8 cellular contexts compared by ENCODE assay signal in genomic region chr6:136550045-136550329, GRCh38. TPM values are rescaled to one million over a fixed set of nuclear protein-coding genes. Genes with fewer than 3 reads are reported as not detected.
A peak's percentile ranks its signal among the peaks of the same experiment; 100 is the strongest.
DNase-seq lines count a peak whose midpoint lies in the region; ATAC-seq and TF ChIP-seq lines count a peak whose summit lies in the region.

No MANE protein-coding gene starts in this region.

- no peaks in the 10 kb centered on the region for H3K36me3 Mint-ChIP-seq in HFFc6 (ENCODE audit: low read depth)

- no peak overlapping the region for H3K4me3 Mint-ChIP-seq in HFFc6

- TF ChIP-seq CTCF in 22Rv1 (IDR thresholded peaks at IDR 0.05), result no peak
- TF ChIP-seq CTCF in fibroblast of villous mesenchyme (IDR thresholded peaks at IDR 0.05; ENCODE audit: insufficient read depth, low read depth, low read length), result no peak
- TF ChIP-seq CTCF in osteoblast (IDR thresholded peaks at IDR 0.05; ENCODE audit: extremely low read depth, low read depth, low read length), result no peak
- no peak for TF ChIP-seq CTCF in HFFc6 (IDR thresholded peaks at IDR 0.05)

- no peaks in the 10 kb centered on the region for H3K79me2 ChIP-seq in osteoblast (ENCODE audit: insufficient read depth, low read length)

- H3K4me2 ChIP-seq in osteoblast (ENCODE audit: insufficient read depth, low read length), result peak overlapping the region; percentile 83

- H3K27ac ChIP-seq in 22Rv1 (peak overlapping the region; percentile 86), osteoblast (ENCODE audit: low read depth, low read length) (no peak overlapping the region)

- no peaks in the 10 kb centered on the region for H3K36me3 ChIP-seq in osteoblast (ENCODE audit: insufficient read depth, low read length)

- no peak overlapping the region for H3K27ac Mint-ChIP-seq in HFFc6

- ATAC-seq in GM18498 (IDR thresholded peaks at IDR 0.05; ENCODE audit: unreplicated experiment) (peak; percentile 63), HG02870 (IDR thresholded peaks at IDR 0.05; ENCODE audit: unreplicated experiment) (peak; percentile 47), SK-N-SH treated with all-trans-retinoic acid at 6 μM for 48 hours (peak; percentile 79)

- H2AFZ ChIP-seq in osteoblast (ENCODE audit: low read length), result peak overlapping the region; percentile 61

- no peaks in the 10 kb centered on the region for H3K9me3 Mint-ChIP-seq in HFFc6

- peaks cover 59% of the 10 kb centered on the region for H3K27me3 ChIP-seq in osteoblast (ENCODE audit: insufficient read depth, low read length)

- DNase-seq in fibroblast of villous mesenchyme (ENCODE audit: low read depth), result no peak
- peak; percentile 90 for DNase-seq in osteoblast (ENCODE audit: insufficient read length, low spot score, missing footprints)
- no peak for DNase-seq in dedifferentiated amniotic fluid mesenchymal stem cell (ENCODE audit: extremely low spot score)
- DNase-seq in HFFc6, result no peak

- H3K4me3 ChIP-seq in fibroblast of villous mesenchyme (ENCODE audit: low read depth, low read length) (peak overlapping the region; percentile 63), osteoblast (ENCODE audit: insufficient read depth, low read length) (peak overlapping the region; percentile 77)

- peaks cover 10% of the 10 kb centered on the region for H3K4me1 ChIP-seq in osteoblast (ENCODE audit: insufficient read depth, low read length)

- no peaks in the 10 kb centered on the region for H3K9me3 ChIP-seq in osteoblast (ENCODE audit: low read depth, low read length)

- peaks cover 16% of the 10 kb centered on the region for H3K27me3 Mint-ChIP-seq in HFFc6 (ENCODE audit: insufficient read depth)

- no peaks in the 10 kb centered on the region for H4K20me1 ChIP-seq in osteoblast (ENCODE audit: insufficient read depth, low read length)

- no peaks in the 10 kb centered on the region; the same call in 1 of the 2 replicates for H3K4me1 Mint-ChIP-seq in HFFc6 (ENCODE audit: low read depth)

TF ChIP-seq in SK-N-SH treated with all-trans-retinoic acid at 6 μM for 48 hours, 23 proteins besides CTCF, POLR2A, EP300 and RAD21:
- TF ChIP-seq CSDC2 (CRISPR knock-in tag; IDR thresholded peaks at IDR 0.05) (no peak), ZFP30 (CRISPR knock-in tag; IDR thresholded peaks at IDR 0.05) (no peak), TOX (CRISPR knock-in tag; IDR thresholded peaks at IDR 0.05; ENCODE audit: borderline replicate concordance) (no peak), TSHZ2 (CRISPR knock-in tag; IDR thresholded peaks at IDR 0.05) (no peak), ZC3H10 (CRISPR knock-in tag; IDR thresholded peaks at IDR 0.05) (no peak), ZFP3 (CRISPR knock-in tag; IDR thresholded peaks at IDR 0.05) (no peak), TCF4 (CRISPR knock-in tag; IDR thresholded peaks at IDR 0.05; ENCODE audit: borderline replicate concordance) (no peak), RARB (CRISPR knock-in tag; IDR thresholded peaks at IDR 0.05) (no peak), ISL1 (CRISPR knock-in tag; IDR thresholded peaks at IDR 0.05) (no peak)
- TF ChIP-seq, protein P1, sequence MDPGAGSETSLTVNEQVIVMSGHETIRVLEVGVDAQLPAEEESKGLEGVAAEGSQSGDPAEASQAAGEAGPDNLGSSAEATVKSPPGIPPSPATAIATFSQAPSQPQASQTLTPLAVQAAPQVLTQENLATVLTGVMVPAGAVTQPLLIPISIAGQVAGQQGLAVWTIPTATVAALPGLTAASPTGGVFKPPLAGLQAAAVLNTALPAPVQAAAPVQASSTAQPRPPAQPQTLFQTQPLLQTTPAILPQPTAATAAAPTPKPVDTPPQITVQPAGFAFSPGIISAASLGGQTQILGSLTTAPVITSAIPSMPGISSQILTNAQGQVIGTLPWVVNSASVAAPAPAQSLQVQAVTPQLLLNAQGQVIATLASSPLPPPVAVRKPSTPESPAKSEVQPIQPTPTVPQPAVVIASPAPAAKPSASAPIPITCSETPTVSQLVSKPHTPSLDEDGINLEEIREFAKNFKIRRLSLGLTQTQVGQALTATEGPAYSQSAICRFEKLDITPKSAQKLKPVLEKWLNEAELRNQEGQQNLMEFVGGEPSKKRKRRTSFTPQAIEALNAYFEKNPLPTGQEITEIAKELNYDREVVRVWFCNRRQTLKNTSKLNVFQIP (CRISPR knock-in tag; IDR thresholded peaks at IDR 0.05; ENCODE audit: borderline replicate concordance, low read depth), result no peak
- TF ChIP-seq, protein P2, sequence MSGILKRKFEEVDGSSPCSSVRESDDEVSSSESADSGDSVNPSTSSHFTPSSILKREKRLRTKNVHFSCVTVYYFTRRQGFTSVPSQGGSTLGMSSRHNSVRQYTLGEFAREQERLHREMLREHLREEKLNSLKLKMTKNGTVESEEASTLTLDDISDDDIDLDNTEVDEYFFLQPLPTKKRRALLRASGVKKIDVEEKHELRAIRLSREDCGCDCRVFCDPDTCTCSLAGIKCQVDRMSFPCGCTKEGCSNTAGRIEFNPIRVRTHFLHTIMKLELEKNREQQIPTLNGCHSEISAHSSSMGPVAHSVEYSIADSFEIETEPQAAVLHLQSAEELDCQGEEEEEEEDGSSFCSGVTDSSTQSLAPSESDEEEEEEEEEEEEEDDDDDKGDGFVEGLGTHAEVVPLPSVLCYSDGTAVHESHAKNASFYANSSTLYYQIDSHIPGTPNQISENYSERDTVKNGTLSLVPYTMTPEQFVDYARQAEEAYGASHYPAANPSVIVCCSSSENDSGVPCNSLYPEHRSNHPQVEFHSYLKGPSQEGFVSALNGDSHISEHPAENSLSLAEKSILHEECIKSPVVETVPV (CRISPR knock-in tag; IDR thresholded peaks at IDR 0.05), result no peak

RNA-seq across cellular contexts. Expression of gene MAP7, which starts 0.2 kb away (rescaled TPM):
- total RNA-seq in fibroblast of villous mesenchyme (0.64 and 1.3 TPM in 2 replicates), osteoblast (1.4 and 1.8 TPM in 2 replicates)
- total RNA-seq in HFFc6 (2021; fragmentation: NEBNext Ultra II Directional; extraction: Animal tissue kit (Norgen Biotek cat#: 25700)), result under 1 TPM; 0.14 to 0.65 (median 0.51) TPM
